1 cellular context compared by ENCODE assay signal in the genomic region with DNA sequence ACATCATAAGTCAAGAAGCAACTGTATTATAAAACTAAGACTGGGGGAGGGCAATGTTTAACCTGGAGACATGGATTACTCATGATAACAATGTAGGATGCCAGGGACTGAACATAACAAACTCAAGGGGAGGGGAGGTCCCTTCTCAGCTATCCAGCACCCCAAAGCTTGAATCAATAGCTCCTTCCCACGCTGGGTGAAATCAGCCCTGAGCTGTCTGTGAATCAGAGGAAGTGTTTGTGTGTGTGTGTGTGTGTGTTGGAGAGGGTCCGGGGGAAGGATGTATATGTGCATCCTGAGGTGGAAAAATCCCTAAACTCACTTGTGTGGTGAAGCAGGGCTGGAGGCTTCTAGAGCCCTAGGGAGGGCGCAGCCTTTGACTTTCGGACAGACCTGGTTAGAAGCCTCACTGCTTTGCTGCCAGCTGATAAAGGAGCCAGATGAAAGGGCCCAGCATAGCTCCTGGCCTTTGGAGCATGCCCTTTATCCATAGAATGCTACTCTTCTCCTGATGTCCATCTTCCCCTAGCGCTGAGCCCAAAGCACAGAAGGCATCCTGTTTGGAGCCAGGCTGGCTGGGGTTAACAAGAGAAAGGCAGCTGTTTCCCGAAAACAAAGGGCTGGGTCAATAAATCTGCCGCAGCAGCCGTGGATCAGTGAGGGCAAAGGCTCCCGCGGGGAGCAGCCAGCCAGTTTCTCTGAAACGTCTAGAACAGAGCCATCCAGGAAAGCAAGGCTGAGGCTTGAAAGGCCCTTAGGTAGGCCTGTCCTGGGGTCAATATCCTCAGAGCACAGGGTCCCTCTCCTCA.
TF ChIP-seq lines count a peak whose summit lies in the region.

No MANE protein-coding gene starts in this region.

TF ChIP-seq in K562, 482 proteins besides CTCF, POLR2A, EP300 and RAD21:
- TF ChIP-seq FOSL1 (tag; conservative IDR thresholded peaks at IDR 0.05) (no peak), SAP30 (IDR thresholded peaks at IDR 0.05; ENCODE audit: borderline replicate concordance, insufficient read depth, low read depth, low read length, poor library complexity, severe bottlenecking) (no peak), KAT8 (IDR thresholded peaks at IDR 0.05; ENCODE audit: low read depth) (no peak), MEIS2 (IDR thresholded peaks at IDR 0.05; ENCODE audit: partially characterized antibody) (no peak), MXI1 (IDR thresholded peaks at IDR 0.05; ENCODE audit: low read depth, low read length) (no peak), SIRT6 (IDR thresholded peaks at IDR 0.05; ENCODE audit: low read depth, low read length) (no peak), MECOM (CRISPR knock-in tag; IDR thresholded peaks at IDR 0.05) (no peak), BDP1 (IDR thresholded peaks at IDR 0.05; ENCODE audit: insufficient read depth, insufficient read length) (no peak)
- TF ChIP-seq, protein P1, sequence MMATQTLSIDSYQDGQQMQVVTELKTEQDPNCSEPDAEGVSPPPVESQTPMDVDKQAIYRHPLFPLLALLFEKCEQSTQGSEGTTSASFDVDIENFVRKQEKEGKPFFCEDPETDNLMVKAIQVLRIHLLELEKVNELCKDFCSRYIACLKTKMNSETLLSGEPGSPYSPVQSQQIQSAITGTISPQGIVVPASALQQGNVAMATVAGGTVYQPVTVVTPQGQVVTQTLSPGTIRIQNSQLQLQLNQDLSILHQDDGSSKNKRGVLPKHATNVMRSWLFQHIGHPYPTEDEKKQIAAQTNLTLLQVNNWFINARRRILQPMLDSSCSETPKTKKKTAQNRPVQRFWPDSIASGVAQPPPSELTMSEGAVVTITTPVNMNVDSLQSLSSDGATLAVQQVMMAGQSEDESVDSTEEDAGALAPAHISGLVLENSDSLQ (IDR thresholded peaks at IDR 0.05) = no peak
- TF ChIP-seq, protein P2, sequence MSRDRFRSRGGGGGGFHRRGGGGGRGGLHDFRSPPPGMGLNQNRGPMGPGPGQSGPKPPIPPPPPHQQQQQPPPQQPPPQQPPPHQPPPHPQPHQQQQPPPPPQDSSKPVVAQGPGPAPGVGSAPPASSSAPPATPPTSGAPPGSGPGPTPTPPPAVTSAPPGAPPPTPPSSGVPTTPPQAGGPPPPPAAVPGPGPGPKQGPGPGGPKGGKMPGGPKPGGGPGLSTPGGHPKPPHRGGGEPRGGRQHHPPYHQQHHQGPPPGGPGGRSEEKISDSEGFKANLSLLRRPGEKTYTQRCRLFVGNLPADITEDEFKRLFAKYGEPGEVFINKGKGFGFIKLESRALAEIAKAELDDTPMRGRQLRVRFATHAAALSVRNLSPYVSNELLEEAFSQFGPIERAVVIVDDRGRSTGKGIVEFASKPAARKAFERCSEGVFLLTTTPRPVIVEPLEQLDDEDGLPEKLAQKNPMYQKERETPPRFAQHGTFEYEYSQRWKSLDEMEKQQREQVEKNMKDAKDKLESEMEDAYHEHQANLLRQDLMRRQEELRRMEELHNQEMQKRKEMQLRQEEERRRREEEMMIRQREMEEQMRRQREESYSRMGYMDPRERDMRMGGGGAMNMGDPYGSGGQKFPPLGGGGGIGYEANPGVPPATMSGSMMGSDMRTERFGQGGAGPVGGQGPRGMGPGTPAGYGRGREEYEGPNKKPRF (IDR thresholded peaks at IDR 0.05; ENCODE audit: low read depth, low read length) = no peak
